1 cellular context compared by ENCODE assay signal in the genomic region with DNA sequence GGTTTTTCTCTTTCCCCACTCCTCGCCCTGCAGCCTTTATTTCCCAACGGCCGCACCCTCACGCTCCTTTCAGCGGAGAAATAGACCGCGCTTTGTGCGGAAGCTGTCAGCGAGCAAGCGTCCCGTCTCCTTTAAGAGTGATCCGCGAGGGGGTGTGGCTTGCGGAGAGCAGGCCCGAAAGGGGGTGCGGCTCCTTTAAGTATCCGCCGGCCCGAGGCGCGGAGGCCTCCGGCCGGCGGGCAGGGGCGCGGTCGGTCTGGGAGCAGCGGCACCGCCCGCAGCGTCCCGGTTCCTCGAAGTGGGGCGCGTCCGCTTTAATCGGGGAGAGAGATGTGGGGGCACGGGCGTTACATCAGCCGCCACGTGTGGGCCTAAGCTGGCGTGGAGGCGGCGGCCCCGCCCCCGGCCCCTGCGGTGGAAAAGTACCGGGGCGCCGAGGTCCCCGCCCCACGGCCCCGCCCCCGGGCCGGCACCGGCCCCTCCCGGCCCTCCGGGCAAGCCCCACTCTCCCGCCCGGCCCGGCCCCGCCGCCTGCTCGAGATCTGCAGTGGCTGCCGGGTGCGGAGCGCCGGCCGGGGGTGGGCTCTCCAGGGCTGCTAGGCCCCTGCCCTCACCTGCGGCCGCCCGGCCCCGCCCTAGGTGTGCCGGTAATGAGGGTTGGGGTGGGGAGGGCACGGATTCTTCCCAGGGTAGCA.
TF ChIP-seq lines count a peak whose summit lies in the region.

No MANE protein-coding gene starts in this region.

TF ChIP-seq in K562, 482 proteins besides CTCF, POLR2A, EP300 and RAD21 (continued from another document and continues in another):
- TF ChIP-seq JUND (IDR thresholded peaks at IDR 0.05; ENCODE audit: borderline replicate concordance, low read depth, low read length) (peak; percentile 72), JUND (tag; IDR thresholded peaks at IDR 0.05; ENCODE audit: borderline replicate concordance, low read depth, low read length) (no peak; the same call in 2 of the 3 replicates), ZNF707 (CRISPR knock-in tag; conservative IDR thresholded peaks at IDR 0.05) (no peak), ZBTB12 (CRISPR knock-in tag; IDR thresholded peaks at IDR 0.05) (no peak; the same call in 1 of the 2 replicates), PBX2 (CRISPR knock-in tag; IDR thresholded peaks at IDR 0.05; ENCODE audit: low read depth) (no peak), PBX2 (tag; conservative IDR thresholded peaks at IDR 0.05; ENCODE audit: low read depth) (no peak), MCM7 (IDR thresholded peaks at IDR 0.05) (no peak), ZNF280A (IDR thresholded peaks at IDR 0.05; ENCODE audit: low read depth, partially characterized antibody) (no peak), TCFL5 (CRISPR knock-in tag; conservative IDR thresholded peaks at IDR 0.05) (no peak), LARP7 (IDR thresholded peaks at IDR 0.05) (no peak), GATAD2B (IDR thresholded peaks at IDR 0.05; ENCODE audit: borderline replicate concordance) (no peak; the same call in 1 of the 2 replicates), GTF2A2 (tag; IDR thresholded peaks at IDR 0.05) (no peak), SP2 (IDR thresholded peaks at IDR 0.05; ENCODE audit: extremely low read depth, low read depth, low read length, poor library complexity, severe bottlenecking) (no peak), SMAD2 (IDR thresholded peaks at IDR 0.05; ENCODE audit: low read depth, low read length) (no peak), RFX1 (IDR thresholded peaks at IDR 0.05) (no peak), CBFB (CRISPR knock-in tag; IDR thresholded peaks at IDR 0.05) (peak; percentile 71; the same call in 1 of the 2 replicates), ZNF121 (CRISPR knock-in tag; conservative IDR thresholded peaks at IDR 0.05) (no peak), FOXK1 (CRISPR knock-in tag; IDR thresholded peaks at IDR 0.05; ENCODE audit: borderline replicate concordance) (no peak), DPF2 (IDR thresholded peaks at IDR 0.05) (peak; percentile 60; the same call in 1 of the 2 replicates), XRCC3 (IDR thresholded peaks at IDR 0.05) (no peak), E2F3 (CRISPR knock-in tag; IDR thresholded peaks at IDR 0.05) (no peak), SMARCE1 (IDR thresholded peaks at IDR 0.05) (no peak), ZNF282 (CRISPR knock-in tag; IDR thresholded peaks at IDR 0.05) (0 out of 2 replicates have a peak, but pooled peaks have one; percentile 31), SIN3B (IDR thresholded peaks at IDR 0.05; ENCODE audit: low read depth) (no peak), NELFE (IDR thresholded peaks at IDR 0.05; ENCODE audit: insufficient read depth, insufficient read length) (no peak), MIER1 (IDR thresholded peaks at IDR 0.05; ENCODE audit: low read depth) (no peak), NCOR1 (IDR thresholded peaks at IDR 0.05) (no peak), POLR3A (IDR thresholded peaks at IDR 0.05; ENCODE audit: borderline replicate concordance, extremely low read depth, insufficient read depth, insufficient read length) (no peak), HNRNPL (IDR thresholded peaks at IDR 0.05; ENCODE audit: low read depth, low read length) (no peak), ELK3 (CRISPR knock-in tag; IDR thresholded peaks at IDR 0.05) (no peak), CBFA2T3 (IDR thresholded peaks at IDR 0.05) (0 out of 2 replicates have a peak, but pooled peaks have one; percentile 2), SMAD3 (CRISPR knock-in tag; conservative IDR thresholded peaks at IDR 0.05) (no peak), RBM15 (IDR thresholded peaks at IDR 0.05; ENCODE audit: insufficient read depth, low read length) (no peak), HCFC1 (IDR thresholded peaks at IDR 0.05; ENCODE audit: low read depth, low read length) (peak; percentile 63), SREBF2 (CRISPR knock-in tag; IDR thresholded peaks at IDR 0.05) (no peak), PHF8 (IDR thresholded peaks at IDR 0.05; ENCODE audit: borderline replicate concordance, low read length) (peak; percentile 78; the same call in 1 of the 2 replicates), ZBED1 (IDR thresholded peaks at IDR 0.05) (no peak), ARID1B (IDR thresholded peaks at IDR 0.05) (no peak; the same call in 1 of the 2 replicates), MTA1 (IDR thresholded peaks at IDR 0.05; ENCODE audit: borderline replicate concordance) (no peak), TCF15 (CRISPR knock-in tag; IDR thresholded peaks at IDR 0.05) (no peak), NCOA2 (IDR thresholded peaks at IDR 0.05; ENCODE audit: partially characterized antibody in 2 of 2) (no peak), CHD1 (IDR thresholded peaks at IDR 0.05; ENCODE audit: low read length) (no peak), ZNF655 (CRISPR knock-in tag; IDR thresholded peaks at IDR 0.05) (no peak), CREB3 (tag; conservative IDR thresholded peaks at IDR 0.05; ENCODE audit: low read depth) (no peak), L3MBTL2 (IDR thresholded peaks at IDR 0.05) (peak; percentile 79)
- TF ChIP-seq, protein P1, sequence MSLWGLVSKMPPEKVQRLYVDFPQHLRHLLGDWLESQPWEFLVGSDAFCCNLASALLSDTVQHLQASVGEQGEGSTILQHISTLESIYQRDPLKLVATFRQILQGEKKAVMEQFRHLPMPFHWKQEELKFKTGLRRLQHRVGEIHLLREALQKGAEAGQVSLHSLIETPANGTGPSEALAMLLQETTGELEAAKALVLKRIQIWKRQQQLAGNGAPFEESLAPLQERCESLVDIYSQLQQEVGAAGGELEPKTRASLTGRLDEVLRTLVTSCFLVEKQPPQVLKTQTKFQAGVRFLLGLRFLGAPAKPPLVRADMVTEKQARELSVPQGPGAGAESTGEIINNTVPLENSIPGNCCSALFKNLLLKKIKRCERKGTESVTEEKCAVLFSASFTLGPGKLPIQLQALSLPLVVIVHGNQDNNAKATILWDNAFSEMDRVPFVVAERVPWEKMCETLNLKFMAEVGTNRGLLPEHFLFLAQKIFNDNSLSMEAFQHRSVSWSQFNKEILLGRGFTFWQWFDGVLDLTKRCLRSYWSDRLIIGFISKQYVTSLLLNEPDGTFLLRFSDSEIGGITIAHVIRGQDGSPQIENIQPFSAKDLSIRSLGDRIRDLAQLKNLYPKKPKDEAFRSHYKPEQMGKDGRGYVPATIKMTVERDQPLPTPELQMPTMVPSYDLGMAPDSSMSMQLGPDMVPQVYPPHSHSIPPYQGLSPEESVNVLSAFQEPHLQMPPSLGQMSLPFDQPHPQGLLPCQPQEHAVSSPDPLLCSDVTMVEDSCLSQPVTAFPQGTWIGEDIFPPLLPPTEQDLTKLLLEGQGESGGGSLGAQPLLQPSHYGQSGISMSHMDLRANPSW (CRISPR knock-in tag; IDR thresholded peaks at IDR 0.05) = 0 out of 2 replicates have a peak, but pooled peaks have one; percentile 48
- TF ChIP-seq, protein P2, sequence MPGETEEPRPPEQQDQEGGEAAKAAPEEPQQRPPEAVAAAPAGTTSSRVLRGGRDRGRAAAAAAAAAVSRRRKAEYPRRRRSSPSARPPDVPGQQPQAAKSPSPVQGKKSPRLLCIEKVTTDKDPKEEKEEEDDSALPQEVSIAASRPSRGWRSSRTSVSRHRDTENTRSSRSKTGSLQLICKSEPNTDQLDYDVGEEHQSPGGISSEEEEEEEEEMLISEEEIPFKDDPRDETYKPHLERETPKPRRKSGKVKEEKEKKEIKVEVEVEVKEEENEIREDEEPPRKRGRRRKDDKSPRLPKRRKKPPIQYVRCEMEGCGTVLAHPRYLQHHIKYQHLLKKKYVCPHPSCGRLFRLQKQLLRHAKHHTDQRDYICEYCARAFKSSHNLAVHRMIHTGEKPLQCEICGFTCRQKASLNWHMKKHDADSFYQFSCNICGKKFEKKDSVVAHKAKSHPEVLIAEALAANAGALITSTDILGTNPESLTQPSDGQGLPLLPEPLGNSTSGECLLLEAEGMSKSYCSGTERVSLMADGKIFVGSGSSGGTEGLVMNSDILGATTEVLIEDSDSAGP (CRISPR knock-in tag; IDR thresholded peaks at IDR 0.05) = peak; percentile 98
- TF ChIP-seq, protein P3, sequence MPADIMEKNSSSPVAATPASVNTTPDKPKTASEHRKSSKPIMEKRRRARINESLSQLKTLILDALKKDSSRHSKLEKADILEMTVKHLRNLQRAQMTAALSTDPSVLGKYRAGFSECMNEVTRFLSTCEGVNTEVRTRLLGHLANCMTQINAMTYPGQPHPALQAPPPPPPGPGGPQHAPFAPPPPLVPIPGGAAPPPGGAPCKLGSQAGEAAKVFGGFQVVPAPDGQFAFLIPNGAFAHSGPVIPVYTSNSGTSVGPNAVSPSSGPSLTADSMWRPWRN (IDR thresholded peaks at IDR 0.05; ENCODE audit: low read depth) = no peak
- TF ChIP-seq, protein P4, sequence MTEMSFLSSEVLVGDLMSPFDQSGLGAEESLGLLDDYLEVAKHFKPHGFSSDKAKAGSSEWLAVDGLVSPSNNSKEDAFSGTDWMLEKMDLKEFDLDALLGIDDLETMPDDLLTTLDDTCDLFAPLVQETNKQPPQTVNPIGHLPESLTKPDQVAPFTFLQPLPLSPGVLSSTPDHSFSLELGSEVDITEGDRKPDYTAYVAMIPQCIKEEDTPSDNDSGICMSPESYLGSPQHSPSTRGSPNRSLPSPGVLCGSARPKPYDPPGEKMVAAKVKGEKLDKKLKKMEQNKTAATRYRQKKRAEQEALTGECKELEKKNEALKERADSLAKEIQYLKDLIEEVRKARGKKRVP (CRISPR knock-in tag; IDR thresholded peaks at IDR 0.05) = peak; percentile 99
